In the genomic region with DNA sequence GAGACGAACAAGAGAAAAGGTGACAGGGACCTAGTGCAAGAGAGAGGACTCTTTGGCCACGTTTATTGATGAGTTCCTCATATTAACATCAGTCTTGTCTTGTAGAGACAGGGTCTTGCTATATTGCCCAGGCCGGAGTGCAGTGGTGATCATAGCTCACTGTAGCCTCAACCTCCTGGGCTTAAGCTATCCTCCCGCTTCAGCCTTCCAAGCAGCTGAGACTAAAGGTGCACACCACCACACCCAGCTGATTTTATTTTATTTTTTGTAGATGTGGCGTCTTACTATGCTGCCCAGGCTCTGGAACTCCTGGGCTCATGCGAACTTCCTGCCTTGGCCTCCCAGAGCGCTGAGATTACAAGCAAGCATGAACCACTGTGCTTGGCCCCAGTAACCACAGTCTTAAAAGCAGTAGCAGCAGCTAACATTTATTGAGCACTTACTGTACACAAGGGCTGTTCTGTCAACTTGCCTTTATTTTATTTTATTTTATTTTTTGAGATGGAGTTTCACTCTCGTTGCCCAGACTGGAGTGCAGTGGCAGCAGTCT, we compare ENCODE assay signal across 10 cellular contexts. TPM values are rescaled to one million over a fixed set of nuclear protein-coding genes. Genes with fewer than 3 reads are reported as not detected.
DNase-seq lines count a peak whose midpoint lies in the region; ATAC-seq and TF ChIP-seq lines count a peak whose summit lies in the region.
"Had no signal": no experiment of that assay in that cellular context is flagged by ENCODE, and none has a peak within 500 bp of the region (broad histone marks: within the 10 kb centered on the region; RNA-seq: fewer than 3 reads in every experiment).

No MANE protein-coding gene starts in this region.

- H3K4me1 ChIP-seq in iPS-20b (ENCODE audit: insufficient read depth, low read length): peaks cover 5% of the 10 kb centered on the region; the same call in 1 of the 2 replicates

- H3K9ac ChIP-seq in iPS-20b (ENCODE audit: low read depth, low read length): no peak overlapping the region

- peak overlapping the region; percentile 87 to 91 for H3K4me3 Mint-ChIP-seq in activated T-cell treated with anti-CD3 and anti-CD28 coated beads, Interleukin-2, amount 50 U/mL, for 72 hours
- H3K4me3 Mint-ChIP-seq in activated T-helper 1 cell treated with anti-CD3 and anti-CD28 coated beads, Interleukin-12 subunit alpha, Interleukin-12 subunit beta, Interleukin-2, Interleukin-4 antibody, amounts not matched to agents 30 ng/mL and 10 ng/mL and 1 ng/mL, durations not matched to agents 14 hours and 24 hours and 36 hours: peak overlapping the region; percentile 88
- peak overlapping the region; percentile 97 for H3K4me3 Mint-ChIP-seq in type B pancreatic cell

- intact Hi-C loops in activated T-helper 1 cell treated with anti-CD3 and anti-CD28 coated beads, Interleukin-12 subunit alpha, Interleukin-12 subunit beta, Interleukin-2, Interleukin-4 antibody, amounts not matched to agents 30 ng/mL and 10 ng/mL and 1 ng/mL, durations not matched to agents 14 hours and 24 hours and 36 hours (cut with micrococcal nuclease): no loop called here
- intact Hi-C loops in Right ventricle myocardium superior (cut with DNase I): no loop called here

- peaks cover 0 to 4% of the 10 kb centered on the region in 2 donors for H3K9me3 Mint-ChIP-seq in activated T-cell treated with anti-CD3 and anti-CD28 coated beads, Interleukin-2, amount 50 U/mL, for 72 hours
- peaks cover 4% of the 10 kb centered on the region for H3K9me3 Mint-ChIP-seq in activated T-helper 1 cell treated with anti-CD3 and anti-CD28 coated beads, Interleukin-12 subunit alpha, Interleukin-12 subunit beta, Interleukin-2, Interleukin-4 antibody, amounts not matched to agents 30 ng/mL and 10 ng/mL and 1 ng/mL, durations not matched to agents 14 hours and 24 hours and 36 hours
- H3K9me3 Mint-ChIP-seq in type B pancreatic cell: no peaks in the 10 kb centered on the region

- no peak for ATAC-seq in activated T-cell treated with anti-CD3 and anti-CD28 coated beads, Interleukin-2, amount 50 U/mL, for 72 hours (replicated peaks in 1 of 2)
- ATAC-seq in Right ventricle myocardium superior (ENCODE audit: poor library complexity): no peak

- no peaks in the 10 kb centered on the region for H3K9me3 ChIP-seq in iPS-20b (ENCODE audit: insufficient read depth, low read depth, low read length)

- H3K27ac Mint-ChIP-seq in activated T-cell treated with anti-CD3 and anti-CD28 coated beads, Interleukin-2, amount 50 U/mL, for 72 hours: peak overlapping the region; percentile 76
- peak overlapping the region; percentile 89 for H3K27ac Mint-ChIP-seq in activated T-helper 1 cell treated with anti-CD3 and anti-CD28 coated beads, Interleukin-12 subunit alpha, Interleukin-12 subunit beta, Interleukin-2, Interleukin-4 antibody, amounts not matched to agents 30 ng/mL and 10 ng/mL and 1 ng/mL, durations not matched to agents 14 hours and 24 hours and 36 hours
- peak overlapping the region; percentile 100 for H3K27ac Mint-ChIP-seq in type B pancreatic cell

- H3K27ac ChIP-seq in iPS-20b (ENCODE audit: low read length): no peak overlapping the region

- no peak for TF ChIP-seq CTCF in type B pancreatic cell (conservative IDR thresholded peaks at IDR 0.05)

- H3K36me3 ChIP-seq in iPS-20b (ENCODE audit: insufficient read depth, low read depth, low read length): no peaks in the 10 kb centered on the region
- H3K36me3 ChIP-seq: tibial nerve had no signal

- peak in 1 of 2 donors; percentile 18 for DNase-seq in activated T-cell treated with anti-CD3 and anti-CD28 coated beads, Interleukin-2, amount 50 U/mL, for 72 hours
- DNase-seq in activated T-cell treated with anti-CD3 and anti-CD28 coated beads, Interleukin-2, amount 50 U/mL, for 1 hour: no peak
- peak; percentile 16 for DNase-seq in activated T-helper 1 cell treated with anti-CD3 and anti-CD28 coated beads, Interleukin-12 subunit alpha, Interleukin-12 subunit beta, Interleukin-2, Interleukin-4 antibody, amounts not matched to agents 30 ng/mL and 10 ng/mL and 1 ng/mL, durations not matched to agents 14 hours and 24 hours and 36 hours (ENCODE audit: low spot score)
- no peak for DNase-seq in type B pancreatic cell (ENCODE audit: extremely low spot score, unreplicated experiment)
- no peak for DNase-seq in Right ventricle myocardium superior
- no peak for DNase-seq in SW 1271 (lab: John Stamatoyannopoulos, UW)
- DNase-seq in cortex of kidney (lab: John Stamatoyannopoulos, UW): no peak

- peaks cover 0 to 5% of the 10 kb centered on the region in 2 donors for H3K36me3 Mint-ChIP-seq in activated T-cell treated with anti-CD3 and anti-CD28 coated beads, Interleukin-2, amount 50 U/mL, for 72 hours (ENCODE audit: insufficient read depth in 2 of 2)
- peaks cover under 1% of the 10 kb centered on the region for H3K36me3 Mint-ChIP-seq in activated T-helper 1 cell treated with anti-CD3 and anti-CD28 coated beads, Interleukin-12 subunit alpha, Interleukin-12 subunit beta, Interleukin-2, Interleukin-4 antibody, amounts not matched to agents 30 ng/mL and 10 ng/mL and 1 ng/mL, durations not matched to agents 14 hours and 24 hours and 36 hours (ENCODE audit: low read depth)
- no peaks in the 10 kb centered on the region for H3K36me3 Mint-ChIP-seq in type B pancreatic cell

- no peaks in the 10 kb centered on the region for H3K27me3 Mint-ChIP-seq in activated T-cell treated with anti-CD3 and anti-CD28 coated beads, Interleukin-2, amount 50 U/mL, for 72 hours (ENCODE audit: low read depth)
- no peaks in the 10 kb centered on the region for H3K27me3 Mint-ChIP-seq in activated T-helper 1 cell treated with anti-CD3 and anti-CD28 coated beads, Interleukin-12 subunit alpha, Interleukin-12 subunit beta, Interleukin-2, Interleukin-4 antibody, amounts not matched to agents 30 ng/mL and 10 ng/mL and 1 ng/mL, durations not matched to agents 14 hours and 24 hours and 36 hours (ENCODE audit: insufficient read depth)
- H3K27me3 Mint-ChIP-seq in type B pancreatic cell: peaks cover 30% of the 10 kb centered on the region

- peaks cover 14% of the 10 kb centered on the region; the same call in 1 of the 2 replicates for H3K27me3 ChIP-seq in iPS-20b (ENCODE audit: insufficient read depth, low read length)

- peaks cover 43% of the 10 kb centered on the region for H3K4me1 Mint-ChIP-seq in activated T-cell treated with anti-CD3 and anti-CD28 coated beads, Interleukin-2, amount 50 U/mL, for 72 hours (ENCODE audit: low read depth)
- H3K4me1 Mint-ChIP-seq in activated T-helper 1 cell treated with anti-CD3 and anti-CD28 coated beads, Interleukin-12 subunit alpha, Interleukin-12 subunit beta, Interleukin-2, Interleukin-4 antibody, amounts not matched to agents 30 ng/mL and 10 ng/mL and 1 ng/mL, durations not matched to agents 14 hours and 24 hours and 36 hours (ENCODE audit: low read depth): peaks cover 54% of the 10 kb centered on the region
- peaks cover 4% of the 10 kb centered on the region for H3K4me1 Mint-ChIP-seq in type B pancreatic cell (ENCODE audit: unreplicated experiment)

- peak overlapping the region; percentile 88 for H3K4me3 ChIP-seq in iPS-20b (ENCODE audit: low read length)

RNA-seq across cellular contexts. Expression of a gene that starts 1.1 kb away (rescaled TPM):
- 10 to 100 TPM; 19.9 to 24.5 TPM for total RNA-seq in activated T-cell treated with anti-CD3 and anti-CD28 coated beads, Interleukin-2, amount 50 U/mL, for 72 hours
- 15.0 and 15.6 TPM in 2 replicates for total RNA-seq in activated T-helper 1 cell treated with anti-CD3 and anti-CD28 coated beads, Interleukin-12 subunit alpha, Interleukin-12 subunit beta, Interleukin-2, Interleukin-4 antibody, amounts not matched to agents 30 ng/mL and 10 ng/mL and 1 ng/mL, durations not matched to agents 14 hours and 24 hours and 36 hours
- 17.4 and 47.5 TPM in 2 replicates for total RNA-seq in type B pancreatic cell (ENCODE audit: low replicate concordance)
- total RNA-seq in Right ventricle myocardium superior: not detected
- total RNA-seq: LHCN-M2 had no signal

RNA-seq across cellular contexts. Expression of a gene that starts 4.2 kb away (rescaled TPM):
- total RNA-seq in activated T-cell treated with anti-CD3 and anti-CD28 coated beads, Interleukin-2, amount 50 U/mL, for 72 hours: 100 to 1,000 TPM; 111 to 114 TPM
- 86.8 and 90.4 TPM in 2 replicates for total RNA-seq in activated T-helper 1 cell treated with anti-CD3 and anti-CD28 coated beads, Interleukin-12 subunit alpha, Interleukin-12 subunit beta, Interleukin-2, Interleukin-4 antibody, amounts not matched to agents 30 ng/mL and 10 ng/mL and 1 ng/mL, durations not matched to agents 14 hours and 24 hours and 36 hours
- not detected in 2 replicates for total RNA-seq in type B pancreatic cell (ENCODE audit: low replicate concordance)
- 2.8 TPM for total RNA-seq in Right ventricle myocardium superior
- total RNA-seq: LHCN-M2 had no signal

RNA-seq across cellular contexts. Expression of a gene that starts 28.8 kb away (rescaled TPM):
- 10 to 100 TPM; 49.0 to 68.4 TPM for total RNA-seq in activated T-cell treated with anti-CD3 and anti-CD28 coated beads, Interleukin-2, amount 50 U/mL, for 72 hours
- total RNA-seq in activated T-helper 1 cell treated with anti-CD3 and anti-CD28 coated beads, Interleukin-12 subunit alpha, Interleukin-12 subunit beta, Interleukin-2, Interleukin-4 antibody, amounts not matched to agents 30 ng/mL and 10 ng/mL and 1 ng/mL, durations not matched to agents 14 hours and 24 hours and 36 hours: 61.2 and 62.0 TPM in 2 replicates
- total RNA-seq in type B pancreatic cell (ENCODE audit: low replicate concordance) (35.1 and 42.3 TPM in 2 replicates), Right ventricle myocardium superior (133 TPM)

RNA-seq across cellular contexts. Expression of a gene that starts 30.9 kb away (rescaled TPM):
- 100 to 1,000 TPM; 130 to 162 TPM for total RNA-seq in activated T-cell treated with anti-CD3 and anti-CD28 coated beads, Interleukin-2, amount 50 U/mL, for 72 hours
- 106 and 108 TPM in 2 replicates for total RNA-seq in activated T-helper 1 cell treated with anti-CD3 and anti-CD28 coated beads, Interleukin-12 subunit alpha, Interleukin-12 subunit beta, Interleukin-2, Interleukin-4 antibody, amounts not matched to agents 30 ng/mL and 10 ng/mL and 1 ng/mL, durations not matched to agents 14 hours and 24 hours and 36 hours
- total RNA-seq in type B pancreatic cell (ENCODE audit: low replicate concordance) (55.4 and 56.1 TPM in 2 replicates), Right ventricle myocardium superior (22.2 TPM)

RNA-seq across cellular contexts. Expression of a gene that starts 47.9 kb away (rescaled TPM):
- total RNA-seq in activated T-cell treated with anti-CD3 and anti-CD28 coated beads, Interleukin-2, amount 50 U/mL, for 72 hours: 1 to 10 TPM; 1.8 to 2.5 TPM
- 6.1 and 7.2 TPM in 2 replicates for total RNA-seq in activated T-helper 1 cell treated with anti-CD3 and anti-CD28 coated beads, Interleukin-12 subunit alpha, Interleukin-12 subunit beta, Interleukin-2, Interleukin-4 antibody, amounts not matched to agents 30 ng/mL and 10 ng/mL and 1 ng/mL, durations not matched to agents 14 hours and 24 hours and 36 hours
- total RNA-seq in type B pancreatic cell (ENCODE audit: low replicate concordance) (8.2 and 14.2 TPM in 2 replicates), Right ventricle myocardium superior (308 TPM)

Comparison
In these comparisons a context has a peak if more than half of its experiments do, and no peak if none do; other contexts are left out.
1. RNA of a gene that starts 1.1 kb away (total RNA-seq): 19.9 to 24.5 TPM in activated T-cell treated with anti-CD3 and anti-CD28 coated beads, Interleukin-2, amount 50 U/mL, for 72 hours, 17.4 to 47.5 TPM in type B pancreatic cell and 15.0 to 15.6 TPM in activated T-helper 1 cell treated with anti-CD3 and anti-CD28 coated beads, Interleukin-12 subunit alpha, Interleukin-12 subunit beta, Interleukin-2, Interleukin-4 antibody, amounts not matched to agents 30 ng/mL and 10 ng/mL and 1 ng/mL, durations not matched to agents 14 hours and 24 hours and 36 hours; not detected in Right ventricle myocardium superior (single experiment); every median in the first group is over 10 times any median in the second.
2. RNA of a gene that starts 4.2 kb away (total RNA-seq): 111 to 114 TPM in activated T-cell treated with anti-CD3 and anti-CD28 coated beads, Interleukin-2, amount 50 U/mL, for 72 hours and 86.8 to 90.4 TPM in activated T-helper 1 cell treated with anti-CD3 and anti-CD28 coated beads, Interleukin-12 subunit alpha, Interleukin-12 subunit beta, Interleukin-2, Interleukin-4 antibody, amounts not matched to agents 30 ng/mL and 10 ng/mL and 1 ng/mL, durations not matched to agents 14 hours and 24 hours and 36 hours; 2.8 TPM in Right ventricle myocardium superior (single experiment) and not detected in type B pancreatic cell; every median in the first group is over 10 times any median in the second.
3. Peak in every context shown above with its lines, with median percentiles within 50 percentile points of each other: H3K27ac Mint-ChIP-seq and H3K4me3 Mint-ChIP-seq.